16 cellular contexts compared by ENCODE assay signal in genomic region chr9:107334103-107334776, GRCh38.
"Had no signal": no experiment of that assay in that cellular context is flagged by ENCODE, and none has a peak within 500 bp of the region (broad histone marks: within the 10 kb centered on the region; RNA-seq: fewer than 3 reads in every experiment).

No MANE protein-coding gene starts in this region.

- H3K4me3 ChIP-seq: coronary artery, gastroesophageal sphincter had no signal

- FAIRE-seq: endometrium had no signal

- H3K27ac Mint-ChIP-seq: activated CD4-positive, alpha-beta memory T cell treated with anti-CD3 and anti-CD28 coated beads, Interleukin-2, amount 10 ng/mL, durations not matched to agents 7 days and 5 days had no signal

- ATAC-seq: activated T-cell treated with anti-CD3 and anti-CD28 coated beads, Interleukin-2, amount 50 U/mL, for 4 hours; esophagus mucosa; gastroesophageal sphincter had no signal

- H3K4me3 Mint-ChIP-seq: activated CD4-positive, alpha-beta memory T cell treated with anti-CD3 and anti-CD28 coated beads, Interleukin-2, amount 10 ng/mL, durations not matched to agents 7 days and 5 days; activated T-cell treated with anti-CD3 and anti-CD28 coated beads, Interleukin-2, amount 50 U/mL, for 4 hours; brain; central memory CD8-positive, alpha-beta T cell; nephron had no signal

- H3K27me3 ChIP-seq: gastroesophageal sphincter had no signal

- H3K27me3 Mint-ChIP-seq: activated CD4-positive, alpha-beta memory T cell treated with anti-CD3 and anti-CD28 coated beads, Interleukin-2, amount 10 ng/mL, durations not matched to agents 7 days and 5 days; brain; central memory CD8-positive, alpha-beta T cell had no signal

- H3K27ac ChIP-seq: coronary artery, gastroesophageal sphincter had no signal

- H3K9me3 ChIP-seq: gastroesophageal sphincter had no signal

- DNase-seq: activated CD4-positive, alpha-beta memory T cell treated with anti-CD3 and anti-CD28 coated beads, Interleukin-2, amount 10 ng/mL, durations not matched to agents 7 days and 5 days; activated CD4-positive, alpha-beta T cell treated with anti-CD3 and anti-CD28 coated beads for 48 hours; activated CD4-positive, CD25-positive, alpha-beta regulatory T cell; activated CD8-positive, alpha-beta memory T cell treated with anti-CD3 and anti-CD28 coated beads, Interleukin-2, amount 50 U/mL, for 4 hours; activated effector memory CD4-positive, alpha-beta T cell treated with anti-CD3 and anti-CD28 coated beads, Interleukin-2, amount 50 U/mL, for 16 hours; activated T-cell treated with anti-CD3 and anti-CD28 coated beads, Interleukin-2, amount 50 U/mL, for 4 hours; anterior cingulate cortex; nucleus accumbens; stimulated activated naive CD4-positive, alpha-beta T cell had no signal

- H3K9me3 Mint-ChIP-seq: activated CD4-positive, alpha-beta memory T cell treated with anti-CD3 and anti-CD28 coated beads, Interleukin-2, amount 10 ng/mL, durations not matched to agents 7 days and 5 days; activated T-cell treated with anti-CD3 and anti-CD28 coated beads, Interleukin-2, amount 50 U/mL, for 4 hours; brain; central memory CD8-positive, alpha-beta T cell; nephron had no signal
